Comparison of ENCODE assay signal across 18 cellular contexts in the genomic region with DNA sequence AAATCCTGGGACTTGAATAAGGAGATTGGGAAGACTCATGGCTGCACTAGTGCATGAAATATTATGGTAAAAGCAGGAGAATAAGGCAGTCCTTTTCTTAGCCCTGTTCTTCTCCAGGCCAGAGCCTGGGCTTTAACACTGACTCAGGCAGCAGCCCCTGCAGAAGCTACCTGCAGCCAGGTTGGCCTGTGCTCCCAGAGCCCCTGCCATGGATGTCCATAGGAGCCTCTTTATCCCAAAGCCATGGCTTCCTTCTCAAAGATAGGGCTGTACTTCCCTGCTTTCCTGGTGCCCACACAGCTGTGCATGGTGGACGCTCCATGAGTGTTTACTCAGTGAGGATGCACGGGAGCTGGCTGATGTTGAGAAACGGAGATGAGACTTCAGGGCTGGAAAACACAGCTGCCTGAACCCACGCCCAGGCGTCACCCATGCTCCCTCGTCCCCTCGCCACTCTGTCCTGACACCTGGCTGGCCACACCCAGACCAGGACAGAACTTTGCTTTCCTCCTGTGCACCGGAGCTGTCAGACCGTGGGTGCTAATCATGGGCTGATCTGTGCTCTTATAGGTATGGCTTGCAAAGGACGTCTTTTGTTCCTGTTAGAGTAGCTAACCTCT.
"Had no signal": no experiment of that assay in that cellular context is flagged by ENCODE, and none has a peak within 500 bp of the region (broad histone marks: within the 10 kb centered on the region; RNA-seq: fewer than 3 reads in every experiment).

No MANE protein-coding gene starts in this region.

- H3K27ac ChIP-seq: dorsolateral prefrontal cortex, heart left ventricle, sigmoid colon, skin epidermis, testis, tibial nerve had no signal

- H3K4me1 Mint-ChIP-seq: stimulated activated naive B cell treated with anti-CD40 and anti-IgM and Interleukin-4, amounts not matched to agents 10 μg/mL and 1 μg/mL and 100 μg/mL, for 72 hours had no signal

- H3K36me3 ChIP-seq: heart left ventricle, sigmoid colon, tibial nerve had no signal

- H3K4me3 ChIP-seq: dorsolateral prefrontal cortex, heart left ventricle, lung, sigmoid colon, skin epidermis, testis, tibial nerve had no signal

- H3K27ac Mint-ChIP-seq: naive B cell; stimulated activated naive B cell treated with anti-CD40 and anti-IgM and Interleukin-4, amounts not matched to agents 10 μg/mL and 1 μg/mL and 100 μg/mL, for 72 hours; stimulated activated naive CD8-positive, alpha-beta T cell treated with anti-CD3 and anti-CD28 coated beads, Interleukin-15, amount 100 ng/mL, for 72 hours had no signal

- H3K9me3 ChIP-seq: heart left ventricle, sigmoid colon, testis, tibial nerve had no signal

- H3K9me3 Mint-ChIP-seq: nephron; stimulated activated naive CD8-positive, alpha-beta T cell treated with anti-CD3 and anti-CD28 coated beads, Interleukin-15, amount 100 ng/mL, for 72 hours had no signal

- H3K4me3 Mint-ChIP-seq: nephron; stimulated activated naive B cell treated with anti-CD40 and anti-IgM and Interleukin-4, amounts not matched to agents 10 μg/mL and 1 μg/mL and 100 μg/mL, for 72 hours; stimulated activated naive CD8-positive, alpha-beta T cell treated with anti-CD3 and anti-CD28 coated beads, Interleukin-15, amount 100 ng/mL, for 72 hours had no signal

- H3K36me3 Mint-ChIP-seq: naive B cell; stimulated activated naive B cell treated with anti-CD40 and anti-IgM and Interleukin-4, amounts not matched to agents 10 μg/mL and 1 μg/mL and 100 μg/mL, for 72 hours had no signal

- ATAC-seq: esophagus mucosa; heart left ventricle; stimulated activated naive B cell treated with anti-CD40 and anti-IgM and Interleukin-4, amounts not matched to agents 10 μg/mL and 1 μg/mL and 100 μg/mL, for 72 hours; stimulated activated naive CD8-positive, alpha-beta T cell treated with anti-CD3 and anti-CD28 coated beads, Interleukin-15, amount 100 ng/mL, for 72 hours had no signal

- H3K27me3 ChIP-seq: sigmoid colon, testis, tibial nerve had no signal

- DNase-seq: cortex of kidney; dorsolateral prefrontal cortex; effector CD8-positive, alpha-beta T cell; hippocampal formation; mesendoderm; naive B cell; stimulated activated CD4-positive, alpha-beta T cell treated with anti-CD3 and anti-CD28 coated beads, Interleukin-2, amount 100 ng/mL, for 24 hours; stimulated activated CD4-positive, alpha-beta T cell treated with anti-CD3 and anti-CD28 coated beads, Interleukin-4, amount 100 ng/mL, for 4 hours; stimulated activated naive B cell treated with anti-CD40 and anti-IgM and Interleukin-4, amounts not matched to agents 10 μg/mL and 1 μg/mL and 100 μg/mL, for 72 hours; stimulated activated naive CD8-positive, alpha-beta T cell treated with anti-CD3 and anti-CD28 coated beads, Interleukin-15, amount 100 ng/mL, for 72 hours; testis had no signal
